In genomic region chr13:101579291-101579802, GRCh38 we compare ENCODE assay signal across 12 cellular contexts.
DNase-seq lines count a peak whose midpoint lies in the region; ATAC-seq and TF ChIP-seq lines count a peak whose summit lies in the region.
"Had no signal": no experiment of that assay in that cellular context is flagged by ENCODE, and none has a peak within 500 bp of the region (broad histone marks: within the 10 kb centered on the region; RNA-seq: fewer than 3 reads in every experiment).

No MANE protein-coding gene starts in this region.

- no peaks in the 10 kb centered on the region for H3K27me3 Mint-ChIP-seq in MCF 10A (ENCODE audit: insufficient read depth, unreplicated experiment)
- H3K27me3 Mint-ChIP-seq in stimulated activated naive CD8-positive, alpha-beta T cell treated with anti-CD3 and anti-CD28 coated beads, Interleukin-15, amount 100 ng/mL, for 72 hours = peaks cover 8% of the 10 kb centered on the region

- H3K4me1 Mint-ChIP-seq in MCF 10A (ENCODE audit: insufficient read depth, unreplicated experiment) = peaks cover 20% of the 10 kb centered on the region
- H3K4me1 Mint-ChIP-seq in stimulated activated naive CD8-positive, alpha-beta T cell treated with anti-CD3 and anti-CD28 coated beads, Interleukin-15, amount 100 ng/mL, for 72 hours = no peaks in the 10 kb centered on the region

- H3K27ac ChIP-seq in breast epithelium = no peak overlapping the region

- no TSS peak for BruUV-seq in MCF 10A (replicated peaks; lab: Mats Ljungman, UMichigan)

- H3K4me3 ChIP-seq in breast epithelium = no peak overlapping the region

- H3K4me1 ChIP-seq in breast epithelium = no peaks in the 10 kb centered on the region

- H3K4me3 Mint-ChIP-seq in MCF 10A (ENCODE audit: unreplicated experiment) = no peak overlapping the region
- no peak overlapping the region for H3K4me3 Mint-ChIP-seq in stimulated activated naive CD8-positive, alpha-beta T cell treated with anti-CD3 and anti-CD28 coated beads, Interleukin-15, amount 100 ng/mL, for 72 hours

- intact Hi-C loops in MCF 10A (cut with micrococcal nuclease) (no loop called here), breast epithelium (cut with DNase I; ENCODE audit: low total_unique reads) (no loop called here)

- H3K9me3 ChIP-seq in breast epithelium = no peaks in the 10 kb centered on the region

- no peak for ATAC-seq in GM18511 (IDR thresholded peaks at IDR 0.05; ENCODE audit: unreplicated experiment)
- no peak for ATAC-seq in stimulated activated naive CD8-positive, alpha-beta T cell treated with anti-CD3 and anti-CD28 coated beads, Interleukin-15, amount 100 ng/mL, for 72 hours

- DNase-seq in MCF 10A (ENCODE audit: unreplicated experiment) (peak; percentile 25), breast epithelium (ENCODE audit: low spot score in 2 of 2) (no peak), SW480 (ENCODE audit: low spot score) (peak; percentile 30), glomerular visceral epithelial cell (ENCODE audit: extremely low spot score) (peak; percentile 6), smooth muscle cell of the brain vasculature (ENCODE audit: low read depth, low spot score) (peak; percentile 43), midbrain (lab: John Stamatoyannopoulos, UW) (no peak)
- no peak for DNase-seq in stimulated activated naive CD8-positive, alpha-beta T cell treated with anti-CD3 and anti-CD28 coated beads, Interleukin-15, amount 100 ng/mL, for 72 hours
- DNase-seq: activated T-cell treated with anti-CD3 and anti-CD28 coated beads for 4 hours, GOT3, MM.1S, small intestine had no signal

- H3K9me3 Mint-ChIP-seq in MCF 10A (ENCODE audit: unreplicated experiment) = no peaks in the 10 kb centered on the region
- H3K9me3 Mint-ChIP-seq in stimulated activated naive CD8-positive, alpha-beta T cell treated with anti-CD3 and anti-CD28 coated beads, Interleukin-15, amount 100 ng/mL, for 72 hours = no peaks in the 10 kb centered on the region

- no peaks in the 10 kb centered on the region for H3K36me3 Mint-ChIP-seq in MCF 10A (ENCODE audit: insufficient read depth, unreplicated experiment)

- no peak for TF ChIP-seq CTCF in MCF 10A (IDR thresholded peaks at IDR 0.05; ENCODE audit: unreplicated experiment)
- TF ChIP-seq CTCF in breast epithelium (IDR thresholded peaks at IDR 0.05) = no peak

- H3K27ac Mint-ChIP-seq in MCF 10A (ENCODE audit: low read depth, unreplicated experiment) = no peak overlapping the region
- H3K27ac Mint-ChIP-seq in stimulated activated naive CD8-positive, alpha-beta T cell treated with anti-CD3 and anti-CD28 coated beads, Interleukin-15, amount 100 ng/mL, for 72 hours = no peak overlapping the region

- no peak for TF ChIP-seq POLR2A in breast epithelium (IDR thresholded peaks at IDR 0.05)

- POLR2A ChIA-PET in MCF 10A (lab: Yijun Ruan, JAX) = interaction anchor here (0.7 kb wide), 1 partner anchor 32 kb away, joined by 4 read pairs; no protein-coding TSS in a partner anchor

- CTCF ChIA-PET in MCF 10A (lab: Yijun Ruan, JAX) = interaction anchor here (0.6 kb wide), 1 partner anchor 462 kb away, joined by 3 read pairs; no protein-coding TSS in a partner anchor

- no peaks in the 10 kb centered on the region for H3K36me3 ChIP-seq in breast epithelium

- H3K27me3 ChIP-seq in breast epithelium = no peaks in the 10 kb centered on the region

Comparison
In these comparisons a context has a peak if more than half of its experiments do, and no peak if none do; other contexts are left out.
1. DNase-seq: peak in MCF 10A (single experiment), SW480 (single experiment), glomerular visceral epithelial cell (single experiment) and smooth muscle cell of the brain vasculature (single experiment); none in breast epithelium (0 of 2), midbrain (single experiment) and stimulated activated naive CD8-positive, alpha-beta T cell treated with anti-CD3 and anti-CD28 coated beads, Interleukin-15, amount 100 ng/mL, for 72 hours (0 of 2).